Comparison of ENCODE assay signal across 9 cellular contexts in the genomic region with DNA sequence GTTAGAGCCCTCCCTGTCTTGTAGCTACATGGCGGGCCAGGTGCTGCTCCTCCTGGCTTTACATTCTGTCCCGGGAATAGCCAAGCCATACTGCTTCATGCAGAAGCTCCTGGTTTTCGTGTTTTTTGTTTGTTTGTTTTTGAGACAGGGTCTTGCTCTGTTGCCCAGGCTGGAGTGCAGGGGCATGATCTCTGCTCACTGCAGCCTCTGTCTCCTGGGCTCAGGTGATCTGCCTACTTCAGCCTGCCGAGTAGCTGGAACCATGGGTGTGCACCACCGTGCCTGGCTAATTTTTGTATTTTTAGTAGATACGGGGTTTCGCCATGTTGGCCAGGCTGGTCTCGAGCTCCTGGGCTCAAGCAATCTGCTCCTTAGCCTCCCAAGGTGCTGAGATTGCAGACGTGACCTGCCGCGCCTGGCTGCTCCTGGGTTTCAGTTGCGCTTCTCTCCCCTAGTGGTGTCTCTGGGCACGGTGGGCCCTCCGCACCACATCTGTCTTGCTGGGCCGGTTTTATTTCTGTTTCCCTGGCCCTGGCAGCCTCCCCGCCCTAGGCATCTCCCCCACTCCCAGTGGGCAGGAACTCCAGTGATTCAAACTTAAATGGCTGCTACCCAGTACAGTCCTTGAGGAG.
DNase-seq lines count a peak whose midpoint lies in the region; ATAC-seq lines count a peak whose summit lies in the region.
"Had no signal": no experiment of that assay in that cellular context is flagged by ENCODE, and none has a peak within 500 bp of the region (broad histone marks: within the 10 kb centered on the region; RNA-seq: fewer than 3 reads in every experiment).

No MANE protein-coding gene starts in this region.

- peaks cover 62% of the 10 kb centered on the region for H3K4me1 Mint-ChIP-seq in stimulated activated effector memory CD8-positive, alpha-beta T cell treated with anti-CD3 and anti-CD28 coated beads, Interleukin-12 subunit alpha, Interleukin-12 subunit beta, amount 100 ng/mL, for 72 hours

- no peak overlapping the region for H3K27ac Mint-ChIP-seq in stimulated activated effector memory CD8-positive, alpha-beta T cell treated with anti-CD3 and anti-CD28 coated beads, Interleukin-12 subunit alpha, Interleukin-12 subunit beta, amount 100 ng/mL, for 72 hours
- H3K27ac Mint-ChIP-seq: activated CD4-positive, alpha-beta T cell treated with anti-CD3 and anti-CD28 coated beads for 36 hours had no signal

- H3K36me3 Mint-ChIP-seq in stimulated activated effector memory CD8-positive, alpha-beta T cell treated with anti-CD3 and anti-CD28 coated beads, Interleukin-12 subunit alpha, Interleukin-12 subunit beta, amount 100 ng/mL, for 72 hours = peaks cover 5% of the 10 kb centered on the region

- DNase-seq in NAMALWA (ENCODE audit: low spot score) (peak; percentile 73), medulla oblongata (ENCODE audit: extremely low spot score) (no peak), NCI-H446 (lab: John Stamatoyannopoulos, UW) (no peak), nucleus accumbens (lab: John Stamatoyannopoulos, UW) (no peak)
- DNase-seq in stimulated activated effector memory CD8-positive, alpha-beta T cell treated with anti-CD3 and anti-CD28 coated beads, Interleukin-12 subunit alpha, Interleukin-12 subunit beta, amount 100 ng/mL, for 72 hours (ENCODE audit: low spot score in 2 of 2) = no peak
- DNase-seq: activated CD4-positive, alpha-beta T cell treated with anti-CD3 and anti-CD28 coated beads for 36 hours; NCI-H69 had no signal

- ATAC-seq in GM19043 (IDR thresholded peaks at IDR 0.05; ENCODE audit: low read depth, unreplicated experiment) (peak; percentile 98), HG02642 (IDR thresholded peaks at IDR 0.05; ENCODE audit: poor library complexity, unreplicated experiment) (peak; percentile 90)
- ATAC-seq in stimulated activated effector memory CD8-positive, alpha-beta T cell treated with anti-CD3 and anti-CD28 coated beads, Interleukin-12 subunit alpha, Interleukin-12 subunit beta, amount 100 ng/mL, for 72 hours = no peak
- ATAC-seq: activated CD4-positive, alpha-beta T cell treated with anti-CD3 and anti-CD28 coated beads for 36 hours had no signal

- peak overlapping the region; percentile 43 for H3K4me3 Mint-ChIP-seq in stimulated activated effector memory CD8-positive, alpha-beta T cell treated with anti-CD3 and anti-CD28 coated beads, Interleukin-12 subunit alpha, Interleukin-12 subunit beta, amount 100 ng/mL, for 72 hours
- H3K4me3 Mint-ChIP-seq: activated CD4-positive, alpha-beta T cell treated with anti-CD3 and anti-CD28 coated beads for 36 hours had no signal

- H3K9me3 Mint-ChIP-seq in stimulated activated effector memory CD8-positive, alpha-beta T cell treated with anti-CD3 and anti-CD28 coated beads, Interleukin-12 subunit alpha, Interleukin-12 subunit beta, amount 100 ng/mL, for 72 hours = no peaks in the 10 kb centered on the region
